Comparison of ENCODE assay signal across 22 cellular contexts in the genomic region with DNA sequence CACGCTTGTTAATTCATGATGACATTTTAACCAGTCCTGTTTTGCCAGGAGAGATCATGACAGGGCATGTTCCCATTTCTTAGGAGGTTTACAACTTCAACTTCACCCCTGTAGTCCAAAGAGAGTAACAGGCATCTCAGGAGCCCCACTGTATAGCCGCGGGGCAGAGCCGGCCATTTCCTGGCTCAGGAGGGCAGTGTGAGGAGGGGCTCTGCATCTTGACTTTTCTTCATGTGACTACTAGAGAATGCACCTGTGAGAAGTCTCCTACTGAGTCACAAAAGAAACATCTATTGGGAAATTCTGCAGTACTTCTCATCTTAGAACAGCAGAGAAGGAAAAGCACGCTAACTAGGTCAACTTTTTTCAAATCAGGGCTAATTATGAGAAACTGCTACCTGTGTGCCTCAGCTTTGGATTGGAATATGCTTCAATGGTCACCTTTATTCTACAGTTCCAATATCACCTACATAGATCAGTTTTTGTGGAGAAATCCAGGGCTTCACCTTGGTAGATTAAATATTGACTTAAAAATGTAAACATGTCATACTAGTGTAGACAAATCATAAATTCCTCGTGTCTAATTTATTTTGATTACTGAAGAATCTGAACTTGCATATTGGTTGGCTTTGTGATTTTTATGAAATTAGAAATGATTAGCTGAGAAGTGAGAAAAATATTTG. TPM values are rescaled to one million over a fixed set of nuclear protein-coding genes. Genes with fewer than 3 reads are reported as not detected.
A peak's percentile ranks its signal among the peaks of the same experiment; 100 is the strongest.
DNase-seq lines count a peak whose midpoint lies in the region; ATAC-seq, FAIRE-seq and TF ChIP-seq lines count a peak whose summit lies in the region.
"Had no signal": no experiment of that assay in that cellular context is flagged by ENCODE, and none has a peak within 500 bp of the region (broad histone marks: within the 10 kb centered on the region; RNA-seq: fewer than 3 reads in every experiment).

No MANE protein-coding gene starts in this region.

- H3K9me3 ChIP-seq in H9 (ENCODE audit: control insufficient read depth, low read depth, low read length) (no peaks in the 10 kb centered on the region), PC-3 (ENCODE audit: low read length) (no peaks in the 10 kb centered on the region), neural cell (ENCODE audit: low read length) (no peaks in the 10 kb centered on the region)
- H3K9me3 ChIP-seq: gastrocnemius medialis, lower lobe of right lung, pancreas, sigmoid colon, thoracic aorta had no signal

- POLR2A ChIA-PET in PC-3 (lab: Charles Lee; ENCODE audit: unreplicated experiment) = no interaction called here

- H2BK120ac ChIP-seq in H9 (ENCODE audit: low read depth, low read length, poor library complexity, severe bottlenecking) = no peak overlapping the region

- H4K91ac ChIP-seq in H9 (ENCODE audit: insufficient read length, low read depth, low read length) = no peak overlapping the region

- no peak overlapping the region for H3K4me2 ChIP-seq in H9 (ENCODE audit: insufficient read depth, insufficient read length, low read length)
- peak overlapping the region; percentile 4 for H3K4me2 ChIP-seq in PC-3 (ENCODE audit: low read length)
- H3K4me2 ChIP-seq in neural cell (ENCODE audit: low read length) = peak overlapping the region; percentile 5

- H3K14ac ChIP-seq in H9 (ENCODE audit: insufficient read depth, low read length) = no peak overlapping the region

- H3K9ac ChIP-seq in H9 (ENCODE audit: extremely low read depth, insufficient read length, low read length) = no peak overlapping the region
- no peak overlapping the region for H3K9ac ChIP-seq in PC-3 (ENCODE audit: low read length)
- H3K9ac ChIP-seq in neural cell (ENCODE audit: low read length) = no peak overlapping the region

- H3K4ac ChIP-seq in H9 (ENCODE audit: low read depth, low read length) = no peak overlapping the region

- H3K36me3 Mint-ChIP-seq in H9 (ENCODE audit: insufficient read depth in 1 of 3, low read depth in 3 of 3) = peaks cover 0 to 10% (median 5%) of the 10 kb centered on the region in 3 experiments; a peak in 4 of 7 replicates
- H3K36me3 Mint-ChIP-seq: stimulated activated memory B cell treated with anti-CD40 and anti-IgM and Interleukin-4, amounts not matched to agents 10 μg/mL and 1 μg/mL and 100 μg/mL, for 72 hours had no signal

- no peaks in the 10 kb centered on the region for H3K9me2 ChIP-seq in PC-3 (replicated peaks; ENCODE audit: low read length)
- no peaks in the 10 kb centered on the region for H3K9me2 ChIP-seq in neural cell (ENCODE audit: insufficient read depth, low read length)

- H3T11ph ChIP-seq in H9 (ENCODE audit: low read length) = no peak overlapping the region

- H3K27ac ChIP-seq in H9 (ENCODE audit: insufficient read length, low read depth, low read length) (no peak overlapping the region), PC-3 (ENCODE audit: low read length) (peak overlapping the region; percentile 2; the same call in 1 of the 2 replicates), neural cell (ENCODE audit: low read length) (no peak overlapping the region)
- H3K27ac ChIP-seq: gastrocnemius medialis, lower lobe of right lung, pancreas, sigmoid colon, thoracic aorta had no signal

- no peak overlapping the region for H2BK15ac ChIP-seq in H9 (ENCODE audit: low read depth, low read length)

- H3K79me1 ChIP-seq in H9 (ENCODE audit: insufficient read depth, low read depth, low read length, poor library complexity, severe bottlenecking) = no peaks in the 10 kb centered on the region

- DNase-seq in H9 = peak; percentile 75
- peak; percentile 64 for DNase-seq in PC-3
- no peak for DNase-seq in activated naive CD4-positive, alpha-beta T cell treated with Interleukin-2 at 50 U/mL for 16 hours
- DNase-seq in HTR-8/SVneo (ENCODE audit: insufficient read length, low spot score) = no peak
- DNase-seq: activated CD4-positive, alpha-beta T cell treated with anti-CD3 and anti-CD28 coated beads, Interleukin-2, amount 10 ng/mL, durations not matched to agents 7 days and 5 days; activated CD8-positive, alpha-beta memory T cell treated with anti-CD3 and anti-CD28 coated beads, Interleukin-2, amount 50 U/mL, for 48 hours; activated effector memory CD4-positive, alpha-beta T cell treated with Interleukin-2 at 50 U/mL for 16 hours; gastrocnemius medialis; lower lobe of right lung; NCI-H1436; NCI-H2171 treated with DMSO at 0.1 percent for 48 hours; pancreas; sigmoid colon had no signal

- H4K5ac ChIP-seq in H9 (ENCODE audit: insufficient read length, low read depth, low read length) = no peak overlapping the region

- no peak overlapping the region for H2AK5ac ChIP-seq in H9 (ENCODE audit: insufficient read length, low read length)

- H3K9me3 Mint-ChIP-seq in H9 = peaks cover 9 to 18% of the 10 kb centered on the region in 2 experiments
- H3K9me3 Mint-ChIP-seq: dendritic cell treated with granulocyte-macrophage colony-stimulating factor and Interleukin-4, amounts not matched to agents 40 ng/mL and 50 ng/mL, for 4 days had no signal

- H3K27me3 ChIP-seq in H9 (ENCODE audit: insufficient read depth, low read length) (no peaks in the 10 kb centered on the region), PC-3 (ENCODE audit: low read length) (no peaks in the 10 kb centered on the region), neural cell (ENCODE audit: insufficient read depth, low read depth, low read length) (no peaks in the 10 kb centered on the region)
- H3K27me3 ChIP-seq: pancreas had no signal

- no peak overlapping the region for H2BK12ac ChIP-seq in H9 (ENCODE audit: insufficient read length, low read depth, low read length)

- no TSS peak for BruUV-seq in PC-3 (replicated peaks; lab: Mats Ljungman, UMichigan)

- H3K4me1 ChIP-seq in H9 (ENCODE audit: insufficient read depth, low read length) (peaks cover 2% of the 10 kb centered on the region), PC-3 (ENCODE audit: insufficient read depth, low read length) (peaks cover 13% of the 10 kb centered on the region; the same call in 1 of the 2 replicates)
- H3K4me1 ChIP-seq: gastrocnemius medialis, lower lobe of right lung, sigmoid colon had no signal

- peaks cover 3% of the 10 kb centered on the region; the same call in 1 of the 2 replicates for H3K27me3 Mint-ChIP-seq in H9 (ENCODE audit: low read depth)

- H2AFZ ChIP-seq in H9 (ENCODE audit: low read length) = no peak overlapping the region
- no peak overlapping the region for H2AFZ ChIP-seq in PC-3 (ENCODE audit: low read length)
- H2AFZ ChIP-seq in neural cell (ENCODE audit: low read depth, low read length) = no peak overlapping the region

- intact Hi-C loops in PC-3 (cut with micrococcal nuclease) = no loop called here

- no peaks in the 10 kb centered on the region for H3K23me2 ChIP-seq in H9 (ENCODE audit: insufficient read length, low read depth, low read length, poor library complexity, severe bottlenecking)

- H3K4me3 ChIP-seq in PC-3 (ENCODE audit: low read length) (no peak overlapping the region), neural cell (ENCODE audit: low read length) (no peak overlapping the region)
- H3K4me3 ChIP-seq: gastrocnemius medialis, lower lobe of right lung, pancreas, sigmoid colon, thoracic aorta had no signal

- H2BK20ac ChIP-seq in H9 (ENCODE audit: low read depth, low read length, poor library complexity, severe bottlenecking) = no peak overlapping the region

- ATAC-seq in PC-3 (peak; percentile 61), esophagus mucosa (peak; percentile 62), HG02970 (IDR thresholded peaks at IDR 0.05; ENCODE audit: low FRiP score, unreplicated experiment) (no peak), GM19023 (IDR thresholded peaks at IDR 0.05; ENCODE audit: unreplicated experiment) (no peak)
- ATAC-seq: gastrocnemius medialis; HepG2; lower lobe of right lung; stimulated activated memory B cell treated with anti-CD40 and anti-IgM and Interleukin-4, amounts not matched to agents 10 μg/mL and 1 μg/mL and 100 μg/mL, for 72 hours had no signal

- H3K79me2 ChIP-seq in H9 (ENCODE audit: insufficient read depth, low read length) (no peaks in the 10 kb centered on the region), PC-3 (ENCODE audit: low read length) (no peaks in the 10 kb centered on the region), neural cell (replicated peaks; ENCODE audit: insufficient read depth, low read length) (no peaks in the 10 kb centered on the region)

- H3F3A ChIP-seq in PC-3 (ENCODE audit: low read length, unreplicated experiment) = no peaks in the 10 kb centered on the region
- H3F3A ChIP-seq in neural cell (ENCODE audit: insufficient read depth, low read length, poor library complexity, severe bottlenecking) = no peaks in the 10 kb centered on the region

- no CpG with 5 or more reads among the region's 6 CpGs for WGBS in H9 (ENCODE audit: extremely low coverage, insufficient read length, low lambda C conversion rate)

- H3K18ac ChIP-seq in H9 (ENCODE audit: insufficient read length, low read depth, low read length) = no peak overlapping the region

- H3K4me1 Mint-ChIP-seq in H9 = peaks cover 11 to 16% of the 10 kb centered on the region in 2 experiments
- H3K4me1 Mint-ChIP-seq: activated CD4-positive, alpha-beta T cell treated with anti-CD3 and anti-CD28 coated beads, Interleukin-2, amount 10 ng/mL, durations not matched to agents 7 days and 5 days; stimulated activated memory B cell treated with anti-CD40 and anti-IgM and Interleukin-4, amounts not matched to agents 10 μg/mL and 1 μg/mL and 100 μg/mL, for 72 hours had no signal

- H3K36me3 ChIP-seq in PC-3 (ENCODE audit: low read depth, low read length) (no peaks in the 10 kb centered on the region), neural cell (ENCODE audit: insufficient read depth, low read length) (no peaks in the 10 kb centered on the region)
- H3K36me3 ChIP-seq: gastrocnemius medialis, lower lobe of right lung, pancreas, sigmoid colon, thoracic aorta had no signal

- TF ChIP-seq CTCF in H9 (conservative IDR thresholded peaks at IDR 0.05) = no peak
- no peak for TF ChIP-seq CTCF in PC-3 (conservative IDR thresholded peaks at IDR 0.05; ENCODE audit: low read depth, low read length)
- TF ChIP-seq CTCF in neural cell (IDR thresholded peaks at IDR 0.05; ENCODE audit: poor library complexity, severe bottlenecking) = no peak

- H3K4me3 Mint-ChIP-seq in H9 = no peak overlapping the region
- H3K4me3 Mint-ChIP-seq: activated CD4-positive, alpha-beta T cell treated with anti-CD3 and anti-CD28 coated beads, Interleukin-2, amount 10 ng/mL, durations not matched to agents 7 days and 5 days; dendritic cell treated with granulocyte-macrophage colony-stimulating factor and Interleukin-4, amounts not matched to agents 40 ng/mL and 50 ng/mL, for 4 days; stimulated activated memory B cell treated with anti-CD40 and anti-IgM and Interleukin-4, amounts not matched to agents 10 μg/mL and 1 μg/mL and 100 μg/mL, for 72 hours had no signal

- H2BK5ac ChIP-seq in H9 (ENCODE audit: insufficient read length, low read length) = no peak overlapping the region

- no peak overlapping the region for H4K8ac ChIP-seq in H9 (replicated peaks; ENCODE audit: insufficient read length, low read depth, low read length)

- FAIRE-seq in HTR-8/SVneo (lab: Jason Lieb, UNC) = no peak
- FAIRE-seq: GM18507, HepG2, pancreas had no signal

- no peak for TF ChIP-seq EP300 in neural cell (conservative IDR thresholded peaks at IDR 0.05; ENCODE audit: poor library complexity, severe bottlenecking)

- no peak overlapping the region for H3K27ac Mint-ChIP-seq in H9
- H3K27ac Mint-ChIP-seq: activated CD4-positive, alpha-beta T cell treated with anti-CD3 and anti-CD28 coated beads, Interleukin-2, amount 10 ng/mL, durations not matched to agents 7 days and 5 days; dendritic cell treated with granulocyte-macrophage colony-stimulating factor and Interleukin-4, amounts not matched to agents 40 ng/mL and 50 ng/mL, for 4 days; stimulated activated memory B cell treated with anti-CD40 and anti-IgM and Interleukin-4, amounts not matched to agents 10 μg/mL and 1 μg/mL and 100 μg/mL, for 72 hours had no signal

- no peak overlapping the region for H3K56ac ChIP-seq in H9 (ENCODE audit: insufficient read length, low read depth, low read length)

- H3K23ac ChIP-seq in H9 (ENCODE audit: insufficient read length, low read depth, low read length) = no peak overlapping the region

- H4K20me1 ChIP-seq in H9 (ENCODE audit: control insufficient read depth, insufficient read depth, insufficient read length) = no peaks in the 10 kb centered on the region
- H4K20me1 ChIP-seq in PC-3 (ENCODE audit: low read length) = no peaks in the 10 kb centered on the region
- no peaks in the 10 kb centered on the region for H4K20me1 ChIP-seq in neural cell (ENCODE audit: insufficient read depth)

- CTCF ChIA-PET in PC-3 (lab: Charles Lee) = no interaction called here

- no peak for TF ChIP-seq RAD21 in neural cell (conservative IDR thresholded peaks at IDR 0.05)

RNA-seq across cellular contexts. Expression of a gene that starts 28.6 kb away (rescaled TPM):
- total RNA-seq in H9 (2021) (0.07 TPM in 1 of 2 replicates, not detected in the other), PC-3 (2014; rRNA removed) (not detected in 2 replicates), esophagus mucosa (not detected)
- polyA plus RNA-seq in neural cell = not detected in 2 replicates
- not detected in 2 replicates for polyA minus RNA-seq in neural cell
- total RNA-seq: activated CD4-positive, alpha-beta T cell treated with anti-CD3 and anti-CD28 coated beads, Interleukin-2, amount 10 ng/mL, durations not matched to agents 7 days and 5 days; HepG2; lower lobe of right lung; sigmoid colon; thoracic aorta had no signal
- polyA plus RNA-seq: HepG2, sigmoid colon had no signal

Comparison
In these comparisons a context has a peak if more than half of its experiments do, and no peak if none do; other contexts are left out.
1. DNase-seq: peak in H9 (single experiment) and PC-3 (single experiment); none in activated naive CD4-positive, alpha-beta T cell treated with Interleukin-2 at 50 U/mL for 16 hours (single experiment) and HTR-8/SVneo (single experiment).
2. ATAC-seq: peak in PC-3 (single experiment) and esophagus mucosa (single experiment); none in HG02970 (single experiment) and GM19023 (single experiment).